ENCODE assay signal across 6 cellular contexts in genomic region chr2:217309056-217309455, GRCh38.
"Had no signal": no experiment of that assay in that cellular context is flagged by ENCODE, and none has a peak within 500 bp of the region (broad histone marks: within the 10 kb centered on the region; RNA-seq: fewer than 3 reads in every experiment).

No MANE protein-coding gene starts in this region.

- H3K4me2 ChIP-seq: KMS-11 had no signal

- ATAC-seq: HepG2, K562 had no signal

- DNase-seq: KBM-7, KG1 had no signal

- H3K27ac ChIP-seq: HL-60, KMS-11 had no signal

- H3K4me3 ChIP-seq: K562 had no signal

- H3K9ac ChIP-seq: KMS-11 had no signal
